In the genomic region with DNA sequence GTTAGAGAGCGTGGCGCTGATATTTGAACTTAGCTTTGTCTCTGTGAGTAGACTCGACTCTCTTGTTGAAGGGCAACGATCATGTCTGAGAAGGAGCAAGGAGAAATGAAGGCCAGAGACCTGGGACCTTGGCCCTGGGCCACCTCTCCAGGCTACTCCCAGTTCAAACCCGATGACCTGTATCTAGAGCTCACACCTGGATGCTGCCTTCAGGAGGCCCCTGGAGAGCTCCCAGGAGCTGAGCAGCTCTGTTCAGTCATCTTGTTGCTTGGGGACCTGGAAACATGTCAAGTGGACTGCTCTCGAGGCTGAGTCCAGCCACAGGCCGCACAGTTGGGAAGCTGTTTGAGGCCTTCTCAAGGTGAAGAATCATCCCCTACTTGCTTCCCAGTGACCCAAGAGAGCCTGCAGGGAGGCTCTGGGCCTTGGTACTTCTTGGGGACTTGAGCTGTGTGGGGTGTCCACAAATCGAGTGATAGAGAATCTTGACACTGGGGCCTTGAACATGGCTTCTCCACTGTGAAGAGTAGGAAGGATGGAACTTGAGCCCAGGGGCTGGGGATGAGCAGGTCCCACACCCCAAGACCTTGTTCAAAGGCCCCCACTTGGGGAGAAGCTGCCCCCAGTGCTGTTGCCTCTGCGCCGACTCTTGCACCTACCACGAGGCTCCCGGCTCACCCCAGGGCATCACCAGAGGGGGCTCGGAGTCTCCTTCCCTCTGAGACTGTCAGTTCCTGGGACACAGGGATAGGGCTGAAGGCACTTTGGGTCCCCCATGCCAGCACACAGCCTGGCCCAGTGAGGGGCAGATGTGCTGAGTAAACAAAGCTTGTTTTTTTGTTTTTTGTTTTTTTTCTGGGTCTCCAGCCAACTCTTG, we compare ENCODE assay signal across 25 cellular contexts.
"Had no signal": no experiment of that assay in that cellular context is flagged by ENCODE, and none has a peak within 500 bp of the region (broad histone marks: within the 10 kb centered on the region; RNA-seq: fewer than 3 reads in every experiment).

No MANE protein-coding gene starts in this region.

- H3K27me3 ChIP-seq: ascending aorta, body of pancreas, Peyer's patch had no signal

- H3K9me3 ChIP-seq: ascending aorta, body of pancreas, Peyer's patch, SJCRH30, SK-N-SH had no signal

- DNase-seq: activated CD4-positive, alpha-beta T cell treated with anti-CD3 and anti-CD28 coated beads, Interleukin-2, amount 50 U/mL, for 1 hour; activated CD4-positive, CD25-positive, alpha-beta regulatory T cell; activated CD8-positive, alpha-beta T cell treated with anti-CD3 and anti-CD28 coated beads, Interleukin-2, amount 10 ng/mL, durations not matched to agents 7 days and 5 days; activated gamma-delta T cell treated with Interleukin-2 at 50 U/mL for 16 hours; activated naive CD4-positive, alpha-beta T cell treated with anti-CD3 and anti-CD28 coated beads, Interleukin-2, amount 50 U/mL, for 16 hours; activated T-cell treated with anti-CD3 and anti-CD28 coated beads, Interleukin-2, amount 50 U/mL, for 72 hours; body of pancreas; central memory CD4-positive, alpha-beta T cell; KG1; NCI-H1048; NCI-H1417; NCI-H2081; NCI-H510A treated with DMSO at 0.1 percent for 48 hours; NCI-H69; NK-92 treated with Interleukin-12 subunit alpha and Interleukin-12 subunit beta, amount 100 ng/mL, for 24 hours; Peyer's patch; Right ventricle myocardium superior; SJCRH30; SK-N-SH; T-helper 1 cell had no signal

- ATAC-seq: activated CD8-positive, alpha-beta T cell treated with anti-CD3 and anti-CD28 coated beads, Interleukin-2, amount 10 ng/mL, durations not matched to agents 7 days and 5 days; activated T-cell treated with anti-CD3 and anti-CD28 coated beads, Interleukin-2, amount 50 U/mL, for 72 hours; body of pancreas had no signal

- H3K9me3 Mint-ChIP-seq: activated T-cell treated with anti-CD3 and anti-CD28 coated beads, Interleukin-2, amount 50 U/mL, for 72 hours; activated T-helper 2 cell treated with anti-CD3 and anti-CD28 coated beads, Interferon-gamma antibody, Interleukin-2, Interleukin-4, amounts not matched to agents 10 μg/mL and 5 μg/mL and 100 μg/mL, durations not matched to agents 14 hours and 24 hours and 36 hours had no signal

- H3K4me1 Mint-ChIP-seq: IgD-negative memory B cell had no signal

- H3K36me3 Mint-ChIP-seq: IgD-negative memory B cell had no signal

- H3K36me3 ChIP-seq: ascending aorta, Peyer's patch, SJCRH30 had no signal

- H3K27ac Mint-ChIP-seq: activated CD8-positive, alpha-beta T cell treated with anti-CD3 and anti-CD28 coated beads, Interleukin-2, amount 10 ng/mL, durations not matched to agents 7 days and 5 days; activated T-cell treated with anti-CD3 and anti-CD28 coated beads, Interleukin-2, amount 50 U/mL, for 72 hours; activated T-helper 2 cell treated with anti-CD3 and anti-CD28 coated beads, Interferon-gamma antibody, Interleukin-2, Interleukin-4, amounts not matched to agents 10 μg/mL and 5 μg/mL and 100 μg/mL, durations not matched to agents 14 hours and 24 hours and 36 hours; IgD-negative memory B cell had no signal

- H3K27ac ChIP-seq: ascending aorta, body of pancreas, Peyer's patch, RWPE1, SJCRH30, VCaP had no signal

- H3K4me3 ChIP-seq: ascending aorta, body of pancreas, Peyer's patch, SJCRH30 had no signal

- H3K4me1 ChIP-seq: ascending aorta, body of pancreas, Peyer's patch, SJCRH30 had no signal

- H3K4me3 Mint-ChIP-seq: activated CD8-positive, alpha-beta T cell treated with anti-CD3 and anti-CD28 coated beads, Interleukin-2, amount 10 ng/mL, durations not matched to agents 7 days and 5 days; activated T-cell treated with anti-CD3 and anti-CD28 coated beads, Interleukin-2, amount 50 U/mL, for 72 hours; IgD-negative memory B cell had no signal
